Comparison of ENCODE assay signal across 1 cellular context in genomic region chr5:138743506-138743905, GRCh38.
TF ChIP-seq lines count a peak whose summit lies in the region.

No MANE protein-coding gene starts in this region.

TF ChIP-seq in IMR-90, 13 proteins besides CTCF, POLR2A, EP300 and RAD21:
- TF ChIP-seq RCOR1 (IDR thresholded peaks at IDR 0.05; ENCODE audit: insufficient replicate concordance, low read length) = no peak
- TF ChIP-seq RFX5 (IDR thresholded peaks at IDR 0.05; ENCODE audit: low read depth, low read length) = no peak
- no peak for TF ChIP-seq CHD1 (IDR thresholded peaks at IDR 0.05; ENCODE audit: low read depth, low read length)
- no peak for TF ChIP-seq CEBPB (IDR thresholded peaks at IDR 0.05; ENCODE audit: low read depth, low read length)
- no peak for TF ChIP-seq MXI1 (IDR thresholded peaks at IDR 0.05; ENCODE audit: borderline replicate concordance, low read depth, low read length)
- no peak for TF ChIP-seq MAZ (IDR thresholded peaks at IDR 0.05; ENCODE audit: borderline replicate concordance, low read depth, low read length)
- TF ChIP-seq MAFK (IDR thresholded peaks at IDR 0.05; ENCODE audit: low read depth, low read length) = no peak
- TF ChIP-seq, protein P1, sequence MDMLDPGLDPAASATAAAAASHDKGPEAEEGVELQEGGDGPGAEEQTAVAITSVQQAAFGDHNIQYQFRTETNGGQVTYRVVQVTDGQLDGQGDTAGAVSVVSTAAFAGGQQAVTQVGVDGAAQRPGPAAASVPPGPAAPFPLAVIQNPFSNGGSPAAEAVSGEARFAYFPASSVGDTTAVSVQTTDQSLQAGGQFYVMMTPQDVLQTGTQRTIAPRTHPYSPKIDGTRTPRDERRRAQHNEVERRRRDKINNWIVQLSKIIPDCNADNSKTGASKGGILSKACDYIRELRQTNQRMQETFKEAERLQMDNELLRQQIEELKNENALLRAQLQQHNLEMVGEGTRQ (IDR thresholded peaks at IDR 0.05; ENCODE audit: low read depth, low read length) = no peak
- no peak for TF ChIP-seq FOS (IDR thresholded peaks at IDR 0.05; ENCODE audit: low read depth, low read length)
- TF ChIP-seq BHLHE40 (IDR thresholded peaks at IDR 0.05; ENCODE audit: low read depth, low read length) = no peak
- TF ChIP-seq NFE2L2 (IDR thresholded peaks at IDR 0.05; ENCODE audit: low read depth, low read length) = no peak
- no peak for TF ChIP-seq SMC3 (IDR thresholded peaks at IDR 0.05; ENCODE audit: low read depth, low read length)
- no peak for TF ChIP-seq ELK1 (IDR thresholded peaks at IDR 0.05; ENCODE audit: borderline replicate concordance, low read depth, low read length)
TF ChIP-seq in IMR-90: peak in this region for 0.
